8 cellular contexts compared by ENCODE assay signal in genomic region chr3:85567074-85567676, GRCh38.
DNase-seq lines count a peak whose midpoint lies in the region.

No MANE protein-coding gene starts in this region.

- no peak overlapping the region for H3K4me3 ChIP-seq in GM23248

- 0 to 1% methylated on average over 5 of the region's 5 CpGs for WGBS in GM23248 (ENCODE audit: low coverage in 1 of 2, low lambda C conversion rate in 2 of 2, missing lambda C conversion rate in 2 of 2), 2 experiments

- H3F3A ChIP-seq in GM23248 (ENCODE audit: insufficient read depth), result no peaks in the 10 kb centered on the region

- in situ Hi-C loops in GM23248 (cut with MboI), result no loop called here

- H3K36me3 ChIP-seq in GM23248 (ENCODE audit: low read depth), result no peaks in the 10 kb centered on the region

- no peaks in the 10 kb centered on the region for H3K79me2 ChIP-seq in GM23248 (ENCODE audit: insufficient read depth)

- H3K4me1 ChIP-seq in GM23248 (ENCODE audit: insufficient read depth), result no peaks in the 10 kb centered on the region

- no peak overlapping the region for H2AFZ ChIP-seq in GM23248

- H3K9me3 ChIP-seq in GM23248 (ENCODE audit: low read depth), result no peaks in the 10 kb centered on the region

- H3K27ac ChIP-seq in GM23248, result no peak overlapping the region

- H3K4me2 ChIP-seq in GM23248 (ENCODE audit: unreplicated experiment), result no peak overlapping the region

- peak; percentile 4 for DNase-seq in NCI-H2196 (lab: John Stamatoyannopoulos, UW; ENCODE audit: unreplicated experiment)
- no peak for DNase-seq in NCI-H2196 treated with DMSO at 0.1 percent for 48 hours (lab: John Stamatoyannopoulos, UW; ENCODE audit: unreplicated experiment)
- DNase-seq in GM23248, result peak; percentile 61
- DNase-seq in NCI-H2029 treated with DMSO at 0.1 percent for 48 hours (lab: John Stamatoyannopoulos, UW), result peak; percentile 49
- peak; percentile 42 for DNase-seq in astrocyte of the hippocampus (ENCODE audit: low read depth, low spot score)
- peak; percentile 43 for DNase-seq in left kidney (ENCODE audit: low read depth, low spot score)
- DNase-seq in DMS153 (lab: John Stamatoyannopoulos, UW), result no peak
- DNase-seq in NCI-H2107 (lab: John Stamatoyannopoulos, UW), result no peak

- H3K27me3 ChIP-seq in GM23248 (replicated peaks; ENCODE audit: insufficient read depth), result no peaks in the 10 kb centered on the region

- no peaks in the 10 kb centered on the region for H4K20me1 ChIP-seq in GM23248 (ENCODE audit: insufficient read depth)

- no peak overlapping the region for H3K9ac ChIP-seq in GM23248

- no peaks in the 10 kb centered on the region for H3K9me2 ChIP-seq in GM23248 (ENCODE audit: insufficient read depth)

Comparison
In these comparisons a context has a peak if more than half of its experiments do, and no peak if none do; other contexts are left out.
1. DNase-seq: peak in NCI-H2196 (single experiment), GM23248 (single experiment), NCI-H2029 treated with DMSO at 0.1 percent for 48 hours (single experiment), astrocyte of the hippocampus (single experiment) and left kidney (single experiment); none in NCI-H2196 treated with DMSO at 0.1 percent for 48 hours (single experiment), DMS153 (single experiment) and NCI-H2107 (single experiment).